ENCODE assay signal across 8 cellular contexts in genomic region chr2:54568876-54569298, GRCh38.
DNase-seq lines count a peak whose midpoint lies in the region; ATAC-seq and TF ChIP-seq lines count a peak whose summit lies in the region.

No MANE protein-coding gene starts in this region.

- TF ChIP-seq POLR2A in breast epithelium (IDR thresholded peaks at IDR 0.05), result no peak

- H3K27ac ChIP-seq in left ventricle myocardium inferior (replicated peaks) (peak overlapping the region; percentile 75), breast epithelium (peak overlapping the region in 1 of 2 donors; percentile 30)

- intact Hi-C loops in left ventricle myocardium inferior (cut with micrococcal nuclease) (no loop called here), Right ventricle myocardium superior (cut with DNase I) (no loop called here), breast epithelium (cut with DNase I; ENCODE audit: low total_unique reads) (no loop called here)

- H3K9me3 ChIP-seq in left ventricle myocardium inferior (replicated peaks) (no peaks in the 10 kb centered on the region), breast epithelium (no peaks in the 10 kb centered on the region)

- H3K4me3 ChIP-seq in left ventricle myocardium inferior (no peak overlapping the region), breast epithelium (no peak overlapping the region)

- H3K4me1 ChIP-seq in left ventricle myocardium inferior, result peaks cover 98% of the 10 kb centered on the region
- H3K4me1 ChIP-seq in breast epithelium, result peaks cover 15% of the 10 kb centered on the region in 2 donors

- ATAC-seq in Right ventricle myocardium superior (ENCODE audit: poor library complexity) (no peak), HG03520 (IDR thresholded peaks at IDR 0.05; ENCODE audit: unreplicated experiment) (peak; percentile 20)

- H3K4me3 Mint-ChIP-seq in endothelial cell (ENCODE audit: unreplicated experiment), result no peak overlapping the region
- no peak overlapping the region for H3K4me3 Mint-ChIP-seq in nephron progenitor cell

- H3K4me1 Mint-ChIP-seq in endothelial cell (ENCODE audit: unreplicated experiment) (peaks cover 72% of the 10 kb centered on the region), nephron progenitor cell (peaks cover 65% of the 10 kb centered on the region)

- H3K27me3 Mint-ChIP-seq in endothelial cell (ENCODE audit: unreplicated experiment) (peaks cover 16% of the 10 kb centered on the region), nephron progenitor cell (ENCODE audit: low read depth, poor library complexity) (no peaks in the 10 kb centered on the region)

- in situ Hi-C loops in G401 (cut with HindIII; ENCODE audit: low sequenced_read_pairs), result no loop called here

- H3K9me3 Mint-ChIP-seq in endothelial cell (ENCODE audit: unreplicated experiment), result no peaks in the 10 kb centered on the region
- no peaks in the 10 kb centered on the region for H3K9me3 Mint-ChIP-seq in nephron progenitor cell

- H3K36me3 ChIP-seq in left ventricle myocardium inferior (no peaks in the 10 kb centered on the region), breast epithelium (no peaks in the 10 kb centered on the region)

- H3K27ac Mint-ChIP-seq in endothelial cell (ENCODE audit: unreplicated experiment), result peak overlapping the region; percentile 6
- no peak overlapping the region for H3K27ac Mint-ChIP-seq in nephron progenitor cell

- H3K27me3 ChIP-seq in left ventricle myocardium inferior (ENCODE audit: low read depth) (no peaks in the 10 kb centered on the region), breast epithelium (no peaks in the 10 kb centered on the region)

- DNase-seq in left ventricle myocardium inferior (no peak), Right ventricle myocardium superior (no peak), endothelial cell (ENCODE audit: low spot score) (no peak), G401 (ENCODE audit: low spot score) (no peak), breast epithelium (ENCODE audit: low spot score in 2 of 2) (no peak), RKO (ENCODE audit: low spot score) (no peak), nephron progenitor cell (no peak)

- H3K36me3 Mint-ChIP-seq in endothelial cell (ENCODE audit: low read depth, unreplicated experiment) (peaks cover 25% of the 10 kb centered on the region), nephron progenitor cell (ENCODE audit: low read depth) (peaks cover 8% of the 10 kb centered on the region)

- TF ChIP-seq CTCF in left ventricle myocardium inferior (IDR thresholded peaks at IDR 0.05; ENCODE audit: borderline replicate concordance), result no peak
- TF ChIP-seq CTCF in endothelial cell (IDR thresholded peaks at IDR 0.05; ENCODE audit: unreplicated experiment), result no peak
- no peak for TF ChIP-seq CTCF in breast epithelium (IDR thresholded peaks at IDR 0.05)
- no peak for TF ChIP-seq CTCF in nephron progenitor cell (IDR thresholded peaks at IDR 0.05)
